In genomic region chr5:6342689-6343315, GRCh38 we compare ENCODE assay signal across 17 cellular contexts.
"Had no signal": no experiment of that assay in that cellular context is flagged by ENCODE, and none has a peak within 500 bp of the region (broad histone marks: within the 10 kb centered on the region; RNA-seq: fewer than 3 reads in every experiment).

No MANE protein-coding gene starts in this region.

- H2AFZ ChIP-seq: neural progenitor cell had no signal

- ATAC-seq: activated CD8-positive, alpha-beta memory T cell treated with anti-CD3 and anti-CD28 coated beads, Interleukin-2, amount 10 ng/mL, durations not matched to agents 7 days and 5 days; activated naive CD4-positive, alpha-beta T cell treated with anti-CD3 and anti-CD28 coated beads, Interleukin-2, amount 50 U/mL, for 72 hours; body of pancreas; effector memory CD8-positive, alpha-beta T cell; pancreas had no signal

- H3K36me3 ChIP-seq: neural progenitor cell, pancreas, upper lobe of left lung had no signal

- H3K27ac ChIP-seq: body of pancreas, epithelial cell of prostate, neural progenitor cell, pancreas, upper lobe of left lung had no signal

- H3K9me3 ChIP-seq: body of pancreas, pancreas, upper lobe of left lung had no signal

- H3K4me3 ChIP-seq: body of pancreas, neural progenitor cell, pancreas, upper lobe of left lung had no signal

- H3K27me3 ChIP-seq: body of pancreas, pancreas, upper lobe of left lung had no signal

- H3K4me2 ChIP-seq: neural progenitor cell had no signal

- H3K4me1 ChIP-seq: body of pancreas, neural progenitor cell, pancreas, upper lobe of left lung had no signal

- DNase-seq: activated CD4-positive, alpha-beta T cell treated with anti-CD3 and anti-CD28 coated beads, Interleukin-2, amount 50 U/mL, for 48 hours; activated CD4-positive, CD25-positive, alpha-beta regulatory T cell treated with anti-CD3 and anti-CD28 coated beads, Interleukin-2, amount 50 U/mL, for 72 hours; activated CD8-positive, alpha-beta memory T cell treated with anti-CD3 and anti-CD28 coated beads, Interleukin-2, amount 10 ng/mL, durations not matched to agents 7 days and 5 days; activated effector memory CD4-positive, alpha-beta T cell treated with Interleukin-2 at 50 U/mL for 16 hours; activated T-cell treated with anti-CD3 and anti-CD28 coated beads, Interleukin-2, amount 50 U/mL, for 24 hours; amniotic stem cell; body of pancreas; central memory CD4-positive, alpha-beta T cell; cortex of kidney; effector memory CD8-positive, alpha-beta T cell; kidney; pancreas; stimulated activated CD4-positive, alpha-beta T cell treated with anti-CD3 and anti-CD28 coated beads, Interleukin-4, amount 100 ng/mL, for 1 hour; upper lobe of left lung had no signal
